ENCODE assay signal across 9 cellular contexts in the genomic region with DNA sequence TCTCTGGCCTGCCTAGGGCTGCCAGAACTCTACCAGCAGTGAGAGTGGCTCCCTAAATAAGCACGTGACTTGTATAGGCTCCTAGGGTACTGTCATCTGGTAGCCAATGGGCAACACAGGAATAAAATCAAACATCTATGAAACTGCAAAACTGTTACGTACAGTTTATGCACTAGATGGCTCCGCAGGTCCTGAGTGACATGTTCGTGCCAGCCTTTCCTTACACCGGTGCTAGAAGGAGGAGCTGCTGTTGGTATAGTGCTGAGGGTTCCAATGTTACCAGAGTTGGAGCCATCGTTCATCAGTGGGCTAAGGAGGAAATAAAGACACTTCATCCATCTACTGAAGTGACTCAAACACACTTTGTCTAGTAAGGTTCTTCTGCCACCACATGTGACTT.
DNase-seq lines count a peak whose midpoint lies in the region; ATAC-seq and TF ChIP-seq lines count a peak whose summit lies in the region.
"Had no signal": no experiment of that assay in that cellular context is flagged by ENCODE, and none has a peak within 500 bp of the region (broad histone marks: within the 10 kb centered on the region; RNA-seq: fewer than 3 reads in every experiment).

No MANE protein-coding gene starts in this region.

- no peak for TF ChIP-seq CTCF in AG04450 (IDR thresholded peaks at IDR 0.05; ENCODE audit: low read depth, low read length)
- no peak for TF ChIP-seq CTCF in fibroblast of mammary gland (conservative IDR thresholded peaks at IDR 0.05; ENCODE audit: control insufficient read depth, insufficient read depth, low read depth, low read length)
- peak in 1 of 3 experiments; percentile 14 for TF ChIP-seq CTCF in ascending aorta (IDR thresholded peaks at IDR 0.05)

- H3K27ac ChIP-seq in AG04450 (ENCODE audit: low read depth, low read length) (peak overlapping the region; percentile 31), ascending aorta (no peak overlapping the region)

- H3K36me3 ChIP-seq in ascending aorta, result peaks cover 50 to 75% of the 10 kb centered on the region in 2 donors

- no peak for DNase-seq in AG04450 (ENCODE audit: low read depth, low spot score)
- DNase-seq in GF-D8 (lab: John Stamatoyannopoulos, UW), result peak; percentile 19
- peak; percentile 11 for DNase-seq in RPMI7951 (ENCODE audit: low read depth)
- DNase-seq in fibroblast of mammary gland (ENCODE audit: low read depth), result peak; percentile 31
- no peak for DNase-seq in ascending aorta (ENCODE audit: low spot score in 2 of 2)
- DNase-seq in stimulated activated CD4-positive, alpha-beta T cell treated with anti-CD3 and anti-CD28 coated beads, Interleukin-15, amount 100 ng/mL, for 24 hours, result no peak
- DNase-seq in stimulated activated CD4-positive, alpha-beta T cell treated with anti-CD3 and anti-CD28 coated beads, Interleukin-2, amount 100 ng/mL, for 24 hours, result no peak
- DNase-seq: NCI-H187 treated with DMSO at 0.1 percent for 48 hours had no signal

- H3K4me3 ChIP-seq in AG04450 (ENCODE audit: low read depth, low read length) (no peak overlapping the region), fibroblast of mammary gland (ENCODE audit: control insufficient read depth, low read depth, low read length) (no peak overlapping the region), ascending aorta (no peak overlapping the region)

- CTCF ChIA-PET in AG04450 (lab: Charles Lee), result no interaction called here

- POLR2A ChIA-PET in AG04450 (lab: Yijun Ruan, JAX), result no interaction called here

- intact Hi-C loops in ascending aorta (cut with DNase I), result no loop called here

- H3K9me3 ChIP-seq in AG04450 (ENCODE audit: control insufficient read depth, insufficient read depth, low read length) (no peaks in the 10 kb centered on the region), ascending aorta (no peaks in the 10 kb centered on the region)

- H3K4me1 ChIP-seq in ascending aorta, result no peaks in the 10 kb centered on the region

- ATAC-seq in HG03342 (IDR thresholded peaks at IDR 0.05; ENCODE audit: unreplicated experiment), result no peak

- H3K27me3 ChIP-seq in AG04450 (ENCODE audit: control insufficient read depth, insufficient read depth, low read length) (no peaks in the 10 kb centered on the region), ascending aorta (no peaks in the 10 kb centered on the region)

Comparison
In these comparisons a context has a peak if more than half of its experiments do, and no peak if none do; other contexts are left out.
1. DNase-seq: peak in GF-D8 (single experiment), RPMI7951 (single experiment) and fibroblast of mammary gland (single experiment); none in AG04450 (single experiment), ascending aorta (0 of 2), stimulated activated CD4-positive, alpha-beta T cell treated with anti-CD3 and anti-CD28 coated beads, Interleukin-15, amount 100 ng/mL, for 24 hours (single experiment) and stimulated activated CD4-positive, alpha-beta T cell treated with anti-CD3 and anti-CD28 coated beads, Interleukin-2, amount 100 ng/mL, for 24 hours (0 of 2).